Comparison of ENCODE assay signal across 10 cellular contexts in the genomic region with DNA sequence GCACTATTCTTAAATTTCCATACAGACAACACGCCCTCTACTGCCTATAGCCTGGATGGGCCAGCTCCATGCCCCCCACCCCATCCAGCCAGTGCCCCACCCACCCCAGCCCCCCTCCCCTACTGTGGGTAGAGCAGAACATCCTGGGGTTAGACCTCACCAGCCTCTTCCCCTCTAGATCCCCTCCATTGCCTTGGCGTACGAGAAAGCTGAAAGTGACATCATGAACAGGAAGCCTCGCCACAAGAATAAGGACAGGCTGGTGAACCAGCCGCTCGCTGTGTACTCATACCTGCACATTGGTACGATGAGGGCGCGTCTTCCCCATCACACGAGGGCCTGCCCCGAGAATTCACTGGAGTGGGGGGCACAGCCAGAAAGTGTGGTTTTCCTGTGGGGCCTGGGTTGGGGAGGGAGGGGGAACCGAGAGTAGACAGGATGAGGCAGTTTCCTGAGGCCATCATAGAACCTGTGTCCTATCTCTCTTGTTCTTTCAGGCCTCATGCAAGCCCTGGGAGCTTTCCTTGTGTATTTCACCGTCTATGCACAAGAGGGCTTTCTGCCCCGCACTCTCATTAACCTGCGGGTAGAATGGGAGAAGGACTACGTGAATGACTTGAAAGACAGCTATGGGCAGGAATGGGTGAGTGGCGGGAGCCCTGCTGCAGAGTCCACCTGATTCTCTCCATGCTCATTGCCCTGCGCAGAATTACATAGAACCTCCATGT. TPM values are rescaled to one million over a fixed set of nuclear protein-coding genes. Genes with fewer than 3 reads are reported as not detected.
DNase-seq lines count a peak whose midpoint lies in the region; ATAC-seq and TF ChIP-seq lines count a peak whose summit lies in the region.
"Had no signal": no experiment of that assay in that cellular context is flagged by ENCODE, and none has a peak within 500 bp of the region (broad histone marks: within the 10 kb centered on the region; RNA-seq: fewer than 3 reads in every experiment).

No MANE protein-coding gene starts in this region.

- peaks cover 12% of the 10 kb centered on the region for H3K4me1 Mint-ChIP-seq in CD14-positive monocyte
- H3K4me1 Mint-ChIP-seq in activated naive CD8-positive, alpha-beta T cell treated with anti-CD3 and anti-CD28 coated beads, Interleukin-2, amount 10 ng/mL, durations not matched to agents 7 days and 5 days, result peaks cover 27% of the 10 kb centered on the region

- no peak for TF ChIP-seq POLR2A in spleen (IDR thresholded peaks at IDR 0.05)

- H3K27me3 Mint-ChIP-seq in CD14-positive monocyte (ENCODE audit: low read depth in 3 of 3), result peaks cover 2 to 7% (median 3%) of the 10 kb centered on the region in 3 donors
- H3K27me3 Mint-ChIP-seq in activated naive CD8-positive, alpha-beta T cell treated with anti-CD3 and anti-CD28 coated beads, Interleukin-2, amount 10 ng/mL, durations not matched to agents 7 days and 5 days, result peaks cover 3% of the 10 kb centered on the region

- peak overlapping the region in 1 of 8 donors; percentile 32 for H3K4me3 ChIP-seq in spleen
- H3K4me3 ChIP-seq: SJSA1 had no signal

- WGBS in spleen, 5 donors, result 34 to 42% (median 34%) methylated on average over 16 to 18 of the region's 18 CpGs

- ATAC-seq in GM21717 (IDR thresholded peaks at IDR 0.05; ENCODE audit: unreplicated experiment), result peak; percentile 76
- peak; percentile 97 for ATAC-seq in activated naive CD8-positive, alpha-beta T cell treated with anti-CD3 and anti-CD28 coated beads, Interleukin-2, amount 10 ng/mL, durations not matched to agents 7 days and 5 days (ENCODE audit: low read depth)
- ATAC-seq in stimulated activated naive CD8-positive, alpha-beta T cell treated with anti-CD3 and anti-CD28 coated beads, Interleukin-15, Interleukin-2, amounts not matched to agents 100 U/mL and 50 U/mL, for 24 hours, result peak; percentile 95

- H3K36me3 ChIP-seq in spleen, result no peaks in the 10 kb centered on the region
- H3K36me3 ChIP-seq: SJSA1 had no signal

- TF ChIP-seq CTCF in CD14-positive monocyte (IDR thresholded peaks at IDR 0.05) (no peak), spleen (IDR thresholded peaks at IDR 0.05 in 8 of 11, conservative IDR thresholded peaks at IDR 0.05 in 3 of 11) (no peak)

- H3K4me1 ChIP-seq in spleen, result peaks cover 0 to 13% (median 7%) of the 10 kb centered on the region in 6 donors
- H3K4me1 ChIP-seq: SJSA1 had no signal

- peak overlapping the region in 1 of 8 donors; percentile 28 for H3K27ac ChIP-seq in spleen
- H3K27ac ChIP-seq: SJSA1 had no signal

- POLR2A ChIA-PET in activated naive CD8-positive, alpha-beta T cell treated with anti-CD3 and anti-CD28 coated beads, Interleukin-2, amount 10 ng/mL, durations not matched to agents 7 days and 5 days (lab: Charles Lee), result interaction anchor here (0.9 to 1.3 kb wide), 3 partner anchors 13 to 91 kb away, joined by 4 to 6 read pairs (median 5); no protein-coding TSS in a partner anchor

- H3K4me3 Mint-ChIP-seq in CD14-positive monocyte, result peak overlapping the region; percentile 31 to 76
- peak overlapping the region; percentile 71 for H3K4me3 Mint-ChIP-seq in activated naive CD8-positive, alpha-beta T cell treated with anti-CD3 and anti-CD28 coated beads, Interleukin-2, amount 10 ng/mL, durations not matched to agents 7 days and 5 days

- DNase-seq in CD14-positive monocyte (ENCODE audit: low spot score) (no peak), T follicular helper cell (ENCODE audit: low read depth) (peak; percentile 37), NCI-H2029 (lab: John Stamatoyannopoulos, UW) (no peak), spleen (no peak), NCI-H526 (lab: John Stamatoyannopoulos, UW) (no peak)
- peak; percentile 70 for DNase-seq in activated naive CD8-positive, alpha-beta T cell treated with anti-CD3 and anti-CD28 coated beads, Interleukin-2, amount 10 ng/mL, durations not matched to agents 7 days and 5 days
- DNase-seq in stimulated activated naive CD8-positive, alpha-beta T cell treated with anti-CD3 and anti-CD28 coated beads, Interleukin-15, Interleukin-2, amounts not matched to agents 100 U/mL and 50 U/mL, for 24 hours, result peak; percentile 68

- H3K27ac Mint-ChIP-seq in CD14-positive monocyte, result peak overlapping the region in 1 of 7 donors; percentile 41
- peak overlapping the region; percentile 78 for H3K27ac Mint-ChIP-seq in activated naive CD8-positive, alpha-beta T cell treated with anti-CD3 and anti-CD28 coated beads, Interleukin-2, amount 10 ng/mL, durations not matched to agents 7 days and 5 days

- no peaks in the 10 kb centered on the region for H3K9me3 Mint-ChIP-seq in CD14-positive monocyte
- no peaks in the 10 kb centered on the region for H3K9me3 Mint-ChIP-seq in activated naive CD8-positive, alpha-beta T cell treated with anti-CD3 and anti-CD28 coated beads, Interleukin-2, amount 10 ng/mL, durations not matched to agents 7 days and 5 days

- intact Hi-C loops in CD14-positive monocyte (cut with micrococcal nuclease), result no loop called here
- intact Hi-C loops in spleen (cut with DNase I; ENCODE audit: low total_unique reads), result no loop called here

- no peaks in the 10 kb centered on the region for H3K36me3 Mint-ChIP-seq in CD14-positive monocyte
- H3K36me3 Mint-ChIP-seq in activated naive CD8-positive, alpha-beta T cell treated with anti-CD3 and anti-CD28 coated beads, Interleukin-2, amount 10 ng/mL, durations not matched to agents 7 days and 5 days, result peaks cover 1% of the 10 kb centered on the region

- no peaks in the 10 kb centered on the region for H3K27me3 ChIP-seq in spleen (replicated peaks in 1 of 7)
- H3K27me3 ChIP-seq: SJSA1 had no signal

- no peaks in the 10 kb centered on the region for H3K9me3 ChIP-seq in spleen
- H3K9me3 ChIP-seq: SJSA1 had no signal

RNA-seq across cellular contexts. Expression of a gene that starts 29.1 kb away (rescaled TPM):
- not detected for polyA plus RNA-seq in CD14-positive monocyte
- not detected for total RNA-seq in activated naive CD8-positive, alpha-beta T cell treated with anti-CD3 and anti-CD28 coated beads, Interleukin-2, amount 10 ng/mL, durations not matched to agents 7 days and 5 days
- not detected for total RNA-seq in spleen
- not detected for polyA plus RNA-seq in spleen
- total RNA-seq: SJSA1 had no signal
- polyA plus RNA-seq: AG04450 had no signal

RNA-seq across cellular contexts. Expression of a gene that starts 54.6 kb away (rescaled TPM):
- not detected for polyA plus RNA-seq in CD14-positive monocyte
- not detected for total RNA-seq in activated naive CD8-positive, alpha-beta T cell treated with anti-CD3 and anti-CD28 coated beads, Interleukin-2, amount 10 ng/mL, durations not matched to agents 7 days and 5 days
- under 1 TPM in 2 of 7 donors, not detected in 5; 0.32 to 0.38 TPM for total RNA-seq in spleen
- under 1 TPM in 2 of 3 donors, not detected in 1; 0.02 to 0.15 TPM for polyA plus RNA-seq in spleen
- total RNA-seq: SJSA1 had no signal

Comparison
In these comparisons a context has a peak if more than half of its experiments do, and no peak if none do; other contexts are left out.
1. DNase-seq: peak in T follicular helper cell (single experiment), activated naive CD8-positive, alpha-beta T cell treated with anti-CD3 and anti-CD28 coated beads, Interleukin-2, amount 10 ng/mL, durations not matched to agents 7 days and 5 days (single experiment) and stimulated activated naive CD8-positive, alpha-beta T cell treated with anti-CD3 and anti-CD28 coated beads, Interleukin-15, Interleukin-2, amounts not matched to agents 100 U/mL and 50 U/mL, for 24 hours (single experiment); none in CD14-positive monocyte (single experiment), NCI-H2029 (single experiment), spleen (single experiment) and NCI-H526 (0 of 2).
2. Peak in every context shown above with its lines, with median percentiles within 50 percentile points of each other: ATAC-seq.